In the genomic region with DNA sequence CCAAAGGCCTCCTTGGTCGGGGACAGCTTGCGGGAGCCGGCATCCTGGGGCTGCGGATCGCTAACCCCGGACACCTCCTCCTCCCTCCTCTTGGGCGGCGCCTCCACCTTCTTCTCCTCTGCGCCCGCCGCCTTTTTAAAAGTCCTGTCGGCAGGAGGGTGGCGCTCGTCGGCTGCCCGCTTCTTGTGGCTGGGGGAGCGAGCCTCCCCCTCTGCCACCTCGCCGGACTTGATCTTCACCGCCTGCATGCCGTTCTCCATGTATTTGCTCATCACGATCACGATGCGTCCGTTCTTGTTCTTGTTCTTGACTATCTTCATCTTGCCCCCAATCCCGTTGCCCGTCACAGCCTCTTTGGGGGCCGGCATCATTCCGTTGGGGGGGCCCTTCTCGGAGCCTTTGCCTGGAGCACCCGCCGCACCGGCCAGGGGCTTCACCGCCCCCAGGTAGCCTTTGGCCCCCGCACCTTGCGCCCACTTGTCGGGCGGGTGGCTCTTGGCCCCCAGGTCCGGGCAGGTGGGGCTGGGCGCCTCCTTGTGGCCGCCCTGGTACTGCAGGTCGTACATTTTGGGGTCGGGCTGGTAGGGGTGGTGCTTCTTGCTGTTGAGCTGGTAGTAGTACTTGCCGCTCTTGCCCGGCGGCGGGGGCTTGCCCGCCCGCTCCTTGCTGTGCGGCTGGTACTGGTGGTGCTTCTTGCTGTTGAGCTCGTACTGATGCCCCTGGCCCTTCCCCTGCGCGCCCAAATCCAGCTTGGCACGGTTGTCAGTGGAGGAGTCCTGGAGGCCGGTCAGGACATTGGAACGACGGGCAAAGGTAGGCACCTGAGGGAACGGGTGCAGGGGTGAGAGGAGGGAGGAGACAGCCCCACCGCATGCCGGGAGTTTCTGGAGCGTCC, we compare ENCODE assay signal across 1 cellular context.
A peak's percentile ranks its signal among the peaks of the same experiment; 100 is the strongest.
TF ChIP-seq lines count a peak whose summit lies in the region.

No MANE protein-coding gene starts in this region.

TF ChIP-seq in K562, 482 proteins besides CTCF, POLR2A, EP300 and RAD21 (continued from another document and continues in another):
- TF ChIP-seq CBFA2T2 (conservative IDR thresholded peaks at IDR 0.05) (no peak), CREB1 (IDR thresholded peaks at IDR 0.05) (no peak), CREB1 (CRISPR knock-in tag; IDR thresholded peaks at IDR 0.05) (no peak), CEBPG (CRISPR knock-in tag; IDR thresholded peaks at IDR 0.05) (no peak), CEBPG (tag; conservative IDR thresholded peaks at IDR 0.05 in 1 of 2, IDR thresholded peaks at IDR 0.05 in 1 of 2) (no peak), GATAD2A (IDR thresholded peaks at IDR 0.05) (0 out of 2 replicates have a peak, but pooled peaks have one; percentile 60), RBM34 (IDR thresholded peaks at IDR 0.05; ENCODE audit: borderline replicate concordance, insufficient read depth, low read length) (no peak), CBFA2T3 (IDR thresholded peaks at IDR 0.05) (no peak), COPS2 (conservative IDR thresholded peaks at IDR 0.05) (no peak), SRSF7 (optimal IDR thresholded peaks at IDR 0.05; ENCODE audit: low read depth, low read length) (no peak), HNRNPUL1 (IDR thresholded peaks at IDR 0.05; ENCODE audit: low read length) (no peak), TRIM24 (IDR thresholded peaks at IDR 0.05) (no peak), CXXC5 (CRISPR knock-in tag; IDR thresholded peaks at IDR 0.05) (0 out of 2 replicates have a peak, but pooled peaks have one; percentile 23), LCOR (CRISPR knock-in tag; IDR thresholded peaks at IDR 0.05) (0 out of 2 replicates have a peak, but pooled peaks have one; percentile 59), HDAC2 (IDR thresholded peaks at IDR 0.05) (no peak), ZSCAN29 (IDR thresholded peaks at IDR 0.05) (no peak), SMAD3 (CRISPR knock-in tag; conservative IDR thresholded peaks at IDR 0.05) (0 out of 2 replicates have a peak, but pooled peaks have one; percentile 26), TCFL5 (CRISPR knock-in tag; conservative IDR thresholded peaks at IDR 0.05) (no peak), EGR1 (conservative IDR thresholded peaks at IDR 0.05) (peak; percentile 52; the same call in 1 of the 2 replicates), MAZ (CRISPR knock-in tag; conservative IDR thresholded peaks at IDR 0.05 in 1 of 2, IDR thresholded peaks at IDR 0.05 in 1 of 2) (peak; percentile 68 to 79; a peak in 3 of 4 replicates), ZNF586 (CRISPR knock-in tag; conservative IDR thresholded peaks at IDR 0.05) (no peak), ZNF431 (CRISPR knock-in tag; IDR thresholded peaks at IDR 0.05) (no peak), PTTG1 (tag; IDR thresholded peaks at IDR 0.05; ENCODE audit: low read depth) (no peak), MTF1 (CRISPR knock-in tag; IDR thresholded peaks at IDR 0.05; ENCODE audit: borderline replicate concordance) (0 out of 2 replicates have a peak, but pooled peaks have one; percentile 40), CTBP1 (IDR thresholded peaks at IDR 0.05; ENCODE audit: borderline replicate concordance) (peak; percentile 66; the same call in 1 of the 2 replicates), E2F3 (CRISPR knock-in tag; IDR thresholded peaks at IDR 0.05) (no peak), FIP1L1 (IDR thresholded peaks at IDR 0.05; ENCODE audit: low read depth, low read length, poor library complexity, severe bottlenecking) (peak; percentile 98), RNF2 (IDR thresholded peaks at IDR 0.05) (no peak), DACH1 (IDR thresholded peaks at IDR 0.05; ENCODE audit: partially characterized antibody) (no peak), CREM (IDR thresholded peaks at IDR 0.05; ENCODE audit: low read depth) (0 out of 2 replicates have a peak, but pooled peaks have one; percentile 4), FOXK2 (conservative IDR thresholded peaks at IDR 0.05 in 1 of 2, IDR thresholded peaks at IDR 0.05 in 1 of 2; ENCODE audit: low read depth in 2 of 2) (no peak), BRCA1 (IDR thresholded peaks at IDR 0.05) (no peak), BRCA1 (CRISPR knock-in tag; IDR thresholded peaks at IDR 0.05) (no peak)
- TF ChIP-seq, protein P1, sequence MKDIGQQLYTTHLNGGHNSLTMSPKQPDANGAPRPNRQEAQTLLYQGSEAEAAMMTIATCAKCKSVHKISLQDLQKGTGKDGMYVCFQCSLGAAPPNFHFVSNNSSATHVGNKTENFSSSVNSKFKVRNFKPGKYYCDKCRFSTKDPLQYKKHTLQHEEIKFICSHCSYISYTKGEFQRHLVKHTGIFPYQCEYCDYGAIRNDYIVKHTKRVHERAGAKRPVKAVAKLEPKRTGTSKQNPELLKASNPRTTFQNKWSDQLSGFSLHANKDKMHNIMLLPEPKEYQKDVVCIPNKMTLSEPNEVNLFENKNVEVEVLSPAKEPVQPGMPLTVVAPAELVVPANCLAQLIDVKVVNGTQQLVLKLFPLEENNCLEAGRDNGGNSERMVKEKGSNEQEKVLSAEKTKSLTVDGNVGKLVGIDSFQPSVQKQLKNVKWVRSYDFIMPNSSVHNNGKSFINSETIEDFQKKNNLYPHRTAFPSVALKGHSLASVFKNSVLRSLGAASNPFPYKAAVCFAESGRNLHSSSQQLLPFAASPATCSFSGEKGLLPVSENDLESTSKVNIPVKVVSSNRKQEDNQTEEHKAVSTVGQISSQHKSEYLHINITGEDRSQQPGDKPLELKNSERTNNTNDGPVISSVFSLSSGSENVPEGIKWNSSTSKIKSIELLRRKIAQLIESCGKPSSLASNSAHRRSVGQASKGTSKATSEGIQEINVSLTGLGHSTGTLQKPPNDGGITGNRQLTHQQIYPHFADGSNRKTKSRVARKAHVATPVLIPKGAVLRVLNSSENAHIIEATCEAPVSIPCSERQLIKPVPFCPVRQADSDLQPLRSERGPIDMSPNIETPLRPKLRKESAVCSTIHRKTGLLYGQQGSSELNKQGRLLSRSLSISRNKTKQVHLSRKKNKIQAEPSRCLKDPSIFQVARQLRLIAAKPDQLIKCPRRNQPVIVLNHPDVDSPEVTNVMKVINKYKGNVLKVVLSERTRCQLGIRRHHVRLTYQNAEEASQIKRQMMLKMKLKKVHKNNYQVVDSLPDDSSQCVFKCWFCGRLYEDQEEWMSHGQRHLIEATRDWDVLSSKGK (CRISPR knock-in tag; IDR thresholded peaks at IDR 0.05) = no peak
- TF ChIP-seq, protein P2, sequence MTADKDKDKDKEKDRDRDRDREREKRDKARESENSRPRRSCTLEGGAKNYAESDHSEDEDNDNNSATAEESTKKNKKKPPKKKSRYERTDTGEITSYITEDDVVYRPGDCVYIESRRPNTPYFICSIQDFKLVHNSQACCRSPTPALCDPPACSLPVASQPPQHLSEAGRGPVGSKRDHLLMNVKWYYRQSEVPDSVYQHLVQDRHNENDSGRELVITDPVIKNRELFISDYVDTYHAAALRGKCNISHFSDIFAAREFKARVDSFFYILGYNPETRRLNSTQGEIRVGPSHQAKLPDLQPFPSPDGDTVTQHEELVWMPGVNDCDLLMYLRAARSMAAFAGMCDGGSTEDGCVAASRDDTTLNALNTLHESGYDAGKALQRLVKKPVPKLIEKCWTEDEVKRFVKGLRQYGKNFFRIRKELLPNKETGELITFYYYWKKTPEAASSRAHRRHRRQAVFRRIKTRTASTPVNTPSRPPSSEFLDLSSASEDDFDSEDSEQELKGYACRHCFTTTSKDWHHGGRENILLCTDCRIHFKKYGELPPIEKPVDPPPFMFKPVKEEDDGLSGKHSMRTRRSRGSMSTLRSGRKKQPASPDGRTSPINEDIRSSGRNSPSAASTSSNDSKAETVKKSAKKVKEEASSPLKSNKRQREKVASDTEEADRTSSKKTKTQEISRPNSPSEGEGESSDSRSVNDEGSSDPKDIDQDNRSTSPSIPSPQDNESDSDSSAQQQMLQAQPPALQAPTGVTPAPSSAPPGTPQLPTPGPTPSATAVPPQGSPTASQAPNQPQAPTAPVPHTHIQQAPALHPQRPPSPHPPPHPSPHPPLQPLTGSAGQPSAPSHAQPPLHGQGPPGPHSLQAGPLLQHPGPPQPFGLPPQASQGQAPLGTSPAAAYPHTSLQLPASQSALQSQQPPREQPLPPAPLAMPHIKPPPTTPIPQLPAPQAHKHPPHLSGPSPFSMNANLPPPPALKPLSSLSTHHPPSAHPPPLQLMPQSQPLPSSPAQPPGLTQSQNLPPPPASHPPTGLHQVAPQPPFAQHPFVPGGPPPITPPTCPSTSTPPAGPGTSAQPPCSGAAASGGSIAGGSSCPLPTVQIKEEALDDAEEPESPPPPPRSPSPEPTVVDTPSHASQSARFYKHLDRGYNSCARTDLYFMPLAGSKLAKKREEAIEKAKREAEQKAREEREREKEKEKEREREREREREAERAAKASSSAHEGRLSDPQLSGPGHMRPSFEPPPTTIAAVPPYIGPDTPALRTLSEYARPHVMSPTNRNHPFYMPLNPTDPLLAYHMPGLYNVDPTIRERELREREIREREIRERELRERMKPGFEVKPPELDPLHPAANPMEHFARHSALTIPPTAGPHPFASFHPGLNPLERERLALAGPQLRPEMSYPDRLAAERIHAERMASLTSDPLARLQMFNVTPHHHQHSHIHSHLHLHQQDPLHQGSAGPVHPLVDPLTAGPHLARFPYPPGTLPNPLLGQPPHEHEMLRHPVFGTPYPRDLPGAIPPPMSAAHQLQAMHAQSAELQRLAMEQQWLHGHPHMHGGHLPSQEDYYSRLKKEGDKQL (CRISPR knock-in tag; IDR thresholded peaks at IDR 0.05; ENCODE audit: borderline replicate concordance) = no peak
- TF ChIP-seq, protein P3, sequence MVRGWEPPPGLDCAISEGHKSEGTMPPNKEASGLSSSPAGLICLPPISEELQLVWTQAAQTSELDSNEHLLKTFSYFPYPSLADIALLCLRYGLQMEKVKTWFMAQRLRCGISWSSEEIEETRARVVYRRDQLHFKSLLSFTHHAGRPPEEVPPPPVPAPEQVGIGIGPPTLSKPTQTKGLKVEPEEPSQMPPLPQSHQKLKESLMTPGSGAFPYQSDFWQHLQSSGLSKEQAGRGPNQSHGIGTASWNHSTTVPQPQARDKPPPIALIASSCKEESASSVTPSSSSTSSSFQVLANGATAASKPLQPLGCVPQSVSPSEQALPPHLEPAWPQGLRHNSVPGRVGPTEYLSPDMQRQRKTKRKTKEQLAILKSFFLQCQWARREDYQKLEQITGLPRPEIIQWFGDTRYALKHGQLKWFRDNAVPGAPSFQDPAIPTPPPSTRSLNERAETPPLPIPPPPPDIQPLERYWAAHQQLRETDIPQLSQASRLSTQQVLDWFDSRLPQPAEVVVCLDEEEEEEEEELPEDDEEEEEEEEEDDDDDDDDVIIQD (CRISPR knock-in tag; IDR thresholded peaks at IDR 0.05) = peak; percentile 48; the same call in 1 of the 2 replicates
- TF ChIP-seq, protein P4, sequence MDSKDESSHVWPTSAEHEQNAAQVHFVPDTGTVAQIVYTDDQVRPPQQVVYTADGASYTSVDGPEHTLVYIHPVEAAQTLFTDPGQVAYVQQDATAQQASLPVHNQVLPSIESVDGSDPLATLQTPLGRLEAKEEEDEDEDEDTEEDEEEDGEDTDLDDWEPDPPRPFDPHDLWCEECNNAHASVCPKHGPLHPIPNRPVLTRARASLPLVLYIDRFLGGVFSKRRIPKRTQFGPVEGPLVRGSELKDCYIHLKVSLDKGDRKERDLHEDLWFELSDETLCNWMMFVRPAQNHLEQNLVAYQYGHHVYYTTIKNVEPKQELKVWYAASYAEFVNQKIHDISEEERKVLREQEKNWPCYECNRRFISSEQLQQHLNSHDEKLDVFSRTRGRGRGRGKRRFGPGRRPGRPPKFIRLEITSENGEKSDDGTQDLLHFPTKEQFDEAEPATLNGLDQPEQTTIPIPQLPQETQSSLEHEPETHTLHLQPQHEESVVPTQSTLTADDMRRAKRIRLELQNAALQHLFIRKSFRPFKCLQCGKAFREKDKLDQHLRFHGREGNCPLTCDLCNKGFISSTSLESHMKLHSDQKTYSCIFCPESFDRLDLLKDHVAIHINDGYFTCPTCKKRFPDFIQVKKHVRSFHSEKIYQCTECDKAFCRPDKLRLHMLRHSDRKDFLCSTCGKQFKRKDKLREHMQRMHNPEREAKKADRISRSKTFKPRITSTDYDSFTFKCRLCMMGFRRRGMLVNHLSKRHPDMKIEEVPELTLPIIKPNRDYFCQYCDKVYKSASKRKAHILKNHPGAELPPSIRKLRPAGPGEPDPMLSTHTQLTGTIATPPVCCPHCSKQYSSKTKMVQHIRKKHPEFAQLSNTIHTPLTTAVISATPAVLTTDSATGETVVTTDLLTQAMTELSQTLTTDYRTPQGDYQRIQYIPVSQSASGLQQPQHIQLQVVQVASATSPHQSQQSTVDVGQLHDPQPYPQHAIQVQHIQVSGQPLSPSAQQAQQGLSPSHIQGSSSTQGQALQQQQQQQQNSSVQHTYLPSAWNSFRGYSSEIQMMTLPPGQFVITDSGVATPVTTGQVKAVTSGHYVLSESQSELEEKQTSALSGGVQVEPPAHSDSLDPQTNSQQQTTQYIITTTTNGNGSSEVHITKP (IDR thresholded peaks at IDR 0.05; ENCODE audit: partially characterized antibody) = no peak
- TF ChIP-seq, protein P5, sequence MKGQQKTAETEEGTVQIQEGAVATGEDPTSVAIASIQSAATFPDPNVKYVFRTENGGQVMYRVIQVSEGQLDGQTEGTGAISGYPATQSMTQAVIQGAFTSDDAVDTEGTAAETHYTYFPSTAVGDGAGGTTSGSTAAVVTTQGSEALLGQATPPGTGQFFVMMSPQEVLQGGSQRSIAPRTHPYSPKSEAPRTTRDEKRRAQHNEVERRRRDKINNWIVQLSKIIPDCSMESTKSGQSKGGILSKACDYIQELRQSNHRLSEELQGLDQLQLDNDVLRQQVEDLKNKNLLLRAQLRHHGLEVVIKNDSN (CRISPR knock-in tag; IDR thresholded peaks at IDR 0.05) = no peak
- TF ChIP-seq, protein P6, sequence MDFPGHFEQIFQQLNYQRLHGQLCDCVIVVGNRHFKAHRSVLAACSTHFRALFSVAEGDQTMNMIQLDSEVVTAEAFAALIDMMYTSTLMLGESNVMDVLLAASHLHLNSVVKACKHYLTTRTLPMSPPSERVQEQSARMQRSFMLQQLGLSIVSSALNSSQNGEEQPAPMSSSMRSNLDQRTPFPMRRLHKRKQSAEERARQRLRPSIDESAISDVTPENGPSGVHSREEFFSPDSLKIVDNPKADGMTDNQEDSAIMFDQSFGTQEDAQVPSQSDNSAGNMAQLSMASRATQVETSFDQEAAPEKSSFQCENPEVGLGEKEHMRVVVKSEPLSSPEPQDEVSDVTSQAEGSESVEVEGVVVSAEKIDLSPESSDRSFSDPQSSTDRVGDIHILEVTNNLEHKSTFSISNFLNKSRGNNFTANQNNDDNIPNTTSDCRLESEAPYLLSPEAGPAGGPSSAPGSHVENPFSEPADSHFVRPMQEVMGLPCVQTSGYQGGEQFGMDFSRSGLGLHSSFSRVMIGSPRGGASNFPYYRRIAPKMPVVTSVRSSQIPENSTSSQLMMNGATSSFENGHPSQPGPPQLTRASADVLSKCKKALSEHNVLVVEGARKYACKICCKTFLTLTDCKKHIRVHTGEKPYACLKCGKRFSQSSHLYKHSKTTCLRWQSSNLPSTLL (IDR thresholded peaks at IDR 0.05) = no peak
- TF ChIP-seq, protein P7, sequence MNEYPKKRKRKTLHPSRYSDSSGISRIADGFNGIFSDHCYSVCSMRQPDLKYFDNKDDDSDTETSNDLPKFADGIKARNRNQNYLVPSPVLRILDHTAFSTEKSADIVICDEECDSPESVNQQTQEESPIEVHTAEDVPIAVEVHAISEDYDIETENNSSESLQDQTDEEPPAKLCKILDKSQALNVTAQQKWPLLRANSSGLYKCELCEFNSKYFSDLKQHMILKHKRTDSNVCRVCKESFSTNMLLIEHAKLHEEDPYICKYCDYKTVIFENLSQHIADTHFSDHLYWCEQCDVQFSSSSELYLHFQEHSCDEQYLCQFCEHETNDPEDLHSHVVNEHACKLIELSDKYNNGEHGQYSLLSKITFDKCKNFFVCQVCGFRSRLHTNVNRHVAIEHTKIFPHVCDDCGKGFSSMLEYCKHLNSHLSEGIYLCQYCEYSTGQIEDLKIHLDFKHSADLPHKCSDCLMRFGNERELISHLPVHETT (CRISPR knock-in tag; conservative IDR thresholded peaks at IDR 0.05 in 1 of 2, IDR thresholded peaks at IDR 0.05 in 1 of 2) = no peak
